ENCODE assay signal across 8 cellular contexts in the genomic region with DNA sequence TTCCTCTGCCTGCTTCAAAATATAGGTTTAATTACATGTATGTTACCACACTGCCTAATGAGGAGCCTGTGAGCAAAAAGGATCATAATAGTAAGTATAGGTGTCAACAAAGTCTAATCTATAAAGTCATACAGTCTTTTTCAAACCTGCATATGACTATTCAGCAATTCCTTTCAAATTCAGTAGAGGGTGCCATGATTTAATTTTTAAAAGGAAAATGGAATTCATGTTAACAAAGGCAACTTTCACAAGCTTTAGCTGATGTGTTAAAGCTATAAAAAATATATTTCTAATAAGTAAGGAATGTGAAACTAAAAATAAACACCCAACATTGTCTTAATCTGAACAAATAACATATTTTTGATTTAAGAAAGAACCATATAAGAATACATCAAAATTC. TPM values are rescaled to one million over a fixed set of nuclear protein-coding genes. Genes with fewer than 3 reads are reported as not detected.
A peak's percentile ranks its signal among the peaks of the same experiment; 100 is the strongest.
DNase-seq lines count a peak whose midpoint lies in the region; ATAC-seq and TF ChIP-seq lines count a peak whose summit lies in the region.

No MANE protein-coding gene starts in this region.

- H3K27ac ChIP-seq in smooth muscle cell (ENCODE audit: low read depth), result peak overlapping the region; percentile 39

- no peaks in the 10 kb centered on the region for H3K27me3 ChIP-seq in smooth muscle cell (ENCODE audit: low read depth)

- ATAC-seq in GM18870 (IDR thresholded peaks at IDR 0.05; ENCODE audit: unreplicated experiment) (no peak), HG02973 (IDR thresholded peaks at IDR 0.05; ENCODE audit: unreplicated experiment) (no peak), GM18858 (IDR thresholded peaks at IDR 0.05; ENCODE audit: unreplicated experiment) (no peak)

- H3F3A ChIP-seq in smooth muscle cell (ENCODE audit: low read depth), result no peaks in the 10 kb centered on the region

- H4K20me1 ChIP-seq in smooth muscle cell (ENCODE audit: low read depth), result no peaks in the 10 kb centered on the region

- no peaks in the 10 kb centered on the region for H3K36me3 ChIP-seq in smooth muscle cell (ENCODE audit: low read depth)

- no peak overlapping the region for H2AFZ ChIP-seq in smooth muscle cell (ENCODE audit: low read depth)

- H3K4me3 ChIP-seq in smooth muscle cell, result no peak overlapping the region

- H3K9ac ChIP-seq in smooth muscle cell (ENCODE audit: low read depth), result no peak overlapping the region

- no peaks in the 10 kb centered on the region for H3K9me3 ChIP-seq in smooth muscle cell (replicated peaks; ENCODE audit: low read depth)

- TF ChIP-seq CTCF in smooth muscle cell (IDR thresholded peaks at IDR 0.05; ENCODE audit: borderline replicate concordance, insufficient read depth, poor library complexity, severe bottlenecking), result peak; percentile 53

- peak overlapping the region; percentile 15 for H3K4me2 ChIP-seq in smooth muscle cell

- H3K4me1 ChIP-seq in smooth muscle cell (ENCODE audit: low read depth), result no peaks in the 10 kb centered on the region

- DNase-seq in NCI-H2196 (lab: John Stamatoyannopoulos, UW; ENCODE audit: unreplicated experiment) (peak; percentile 5), NCI-H2196 treated with DMSO at 0.1 percent for 48 hours (lab: John Stamatoyannopoulos, UW; ENCODE audit: unreplicated experiment) (no peak), OCI-M1 (lab: John Stamatoyannopoulos, UW) (peak; percentile 62), fibroblast of the conjunctiva (ENCODE audit: low read depth) (peak; percentile 5), smooth muscle cell (lab: John Stamatoyannopoulos, UW; ENCODE audit: unreplicated experiment) (no peak)

- no peaks in the 10 kb centered on the region for H3K79me2 ChIP-seq in smooth muscle cell (ENCODE audit: low read depth)

RNA-seq across cellular contexts. Expression of a gene that starts 52.1 kb away (rescaled TPM):
- total RNA-seq in smooth muscle cell, result 3.4 TPM in 2 replicates
- 0.80 and 3.6 TPM in 2 replicates for polyA plus RNA-seq in smooth muscle cell

Comparison
In these comparisons a context has a peak if more than half of its experiments do, and no peak if none do; other contexts are left out.
1. DNase-seq: peak in NCI-H2196 (single experiment), OCI-M1 (single experiment) and fibroblast of the conjunctiva (single experiment); none in NCI-H2196 treated with DMSO at 0.1 percent for 48 hours (single experiment) and smooth muscle cell (single experiment).